ENCODE assay signal across 16 cellular contexts in genomic region chr9:75454891-75455290, GRCh38.
DNase-seq lines count a peak whose midpoint lies in the region; ATAC-seq, FAIRE-seq and TF ChIP-seq lines count a peak whose summit lies in the region.
"Had no signal": no experiment of that assay in that cellular context is flagged by ENCODE, and none has a peak within 500 bp of the region (broad histone marks: within the 10 kb centered on the region; RNA-seq: fewer than 3 reads in every experiment).

No MANE protein-coding gene starts in this region.

- peak overlapping the region; percentile 53; the same call in 1 of the 2 replicates for H2BK5ac ChIP-seq in H1 (ENCODE audit: low read depth, low read length)

- H3K4me2 ChIP-seq in Karpas-422 (ENCODE audit: low read depth, low read length, poor library complexity, severe bottlenecking) (peak overlapping the region; percentile 8), H1 (ENCODE audit: insufficient read depth in 1 of 2, low read depth in 2 of 2, low read length in 2 of 2) (no peak overlapping the region)
- H3K4me2 ChIP-seq: GM23338 had no signal

- H3K56ac ChIP-seq in H1 (replicated peaks; ENCODE audit: insufficient read length, low read depth, low read length), result no peak overlapping the region

- no peak overlapping the region; the same call in 1 of the 2 replicates for H2BK15ac ChIP-seq in H1 (ENCODE audit: low read length)

- no peak overlapping the region for H4K8ac ChIP-seq in H1 (ENCODE audit: extremely low read depth, insufficient read depth, low read length)

- H3K4me1 ChIP-seq in Karpas-422 (ENCODE audit: low read length), result peaks cover 37% of the 10 kb centered on the region
- H3K4me1 ChIP-seq in H1 (replicated peaks in 1 of 4; ENCODE audit: control insufficient read depth in 3 of 4, insufficient read depth in 4 of 4, low read length in 3 of 4), result peaks cover 0 to 13% (median 5%) of the 10 kb centered on the region in 4 experiments; a peak in 3 of 7 replicates
- H3K4me1 ChIP-seq in gastrocnemius medialis, result peaks cover 0 to 9% of the 10 kb centered on the region in 2 donors
- H3K4me1 ChIP-seq in testis, result no peaks in the 10 kb centered on the region

- no peak overlapping the region for H3K23ac ChIP-seq in H1 (ENCODE audit: insufficient read length)

- H3K9me3 ChIP-seq in Karpas-422 (ENCODE audit: low read length), result no peaks in the 10 kb centered on the region
- no peaks in the 10 kb centered on the region for H3K9me3 ChIP-seq in H1 (ENCODE audit: insufficient read depth in 2 of 2, low read depth in 1 of 2, low read length in 1 of 2)
- no peaks in the 10 kb centered on the region for H3K9me3 ChIP-seq in gastrocnemius medialis
- no peaks in the 10 kb centered on the region for H3K9me3 ChIP-seq in testis

- no peak overlapping the region for H3K4me3 ChIP-seq in Karpas-422 (ENCODE audit: low read length)
- no peak overlapping the region for H3K4me3 ChIP-seq in H1 (ENCODE audit: extremely low read depth in 1 of 4, insufficient read depth in 2 of 4, low read depth in 3 of 4, low read length in 4 of 4)
- no peak overlapping the region for H3K4me3 ChIP-seq in gastrocnemius medialis
- no peak overlapping the region for H3K4me3 ChIP-seq in testis
- H3K4me3 ChIP-seq: GM23338 had no signal

- H3K18ac ChIP-seq in H1 (ENCODE audit: extremely low read depth, low read length), result no peak overlapping the region

- no peak for ATAC-seq in gastrocnemius medialis
- ATAC-seq: CD8-positive, alpha-beta T cell; GM23338; HCT116 had no signal

- TF ChIP-seq EP300 in H1 (IDR thresholded peaks at IDR 0.05; ENCODE audit: borderline replicate concordance in 1 of 2, low read depth in 2 of 2, low read length in 2 of 2), result no peak

- peak overlapping the region; percentile 96; the same call in 1 of the 2 replicates for H2BK20ac ChIP-seq in H1 (ENCODE audit: low read length)

- no peaks in the 10 kb centered on the region for H3K23me2 ChIP-seq in H1 (ENCODE audit: low read depth, low read length)

- H4K20me1 ChIP-seq in Karpas-422 (ENCODE audit: insufficient read depth, low read depth, low read length) (no peaks in the 10 kb centered on the region), H1 (replicated peaks in 1 of 2; ENCODE audit: control insufficient read depth in 1 of 2, insufficient read depth in 2 of 2, low read length in 2 of 2) (no peaks in the 10 kb centered on the region)

- in situ Hi-C loops in gastrocnemius medialis (cut with MboI; ENCODE audit: low sequenced_read_pairs in 4 of 4), result no loop called here

- no peak for TF ChIP-seq CTCF in H1 (IDR thresholded peaks at IDR 0.05; ENCODE audit: control extremely low read depth in 1 of 3, insufficient read depth in 1 of 3, low read depth in 1 of 3, low read length in 3 of 3)
- TF ChIP-seq CTCF in gastrocnemius medialis (IDR thresholded peaks at IDR 0.05 in 4 of 5, conservative IDR thresholded peaks at IDR 0.05 in 1 of 5), result no peak
- TF ChIP-seq CTCF in testis (IDR thresholded peaks at IDR 0.05), result no peak

- TF ChIP-seq POLR2A in H1 (IDR thresholded peaks at IDR 0.05; ENCODE audit: control extremely low read depth in 1 of 2, low read depth in 2 of 2, low read length in 2 of 2) (no peak), gastrocnemius medialis (IDR thresholded peaks at IDR 0.05) (no peak), testis (IDR thresholded peaks at IDR 0.05) (no peak)

- H3K27ac ChIP-seq in Karpas-422 (ENCODE audit: low read length), result no peak overlapping the region
- no peak overlapping the region for H3K27ac ChIP-seq in H1 (ENCODE audit: low read depth, low read length)
- H3K27ac ChIP-seq in gastrocnemius medialis, result peak overlapping the region; percentile 41 to 59 (median 52)
- H3K27ac ChIP-seq in testis, result no peak overlapping the region
- H3K27ac ChIP-seq: HL-60 had no signal

- CTCF ChIA-PET in H1 (lab: Charles Lee; ENCODE audit: partially characterized antibody), result no interaction called here

- FAIRE-seq in H1 (lab: Jason Lieb, UNC), result no peak
- FAIRE-seq: A204.1 had no signal

- POLR2A ChIA-PET in H1 (lab: Charles Lee; ENCODE audit: partially characterized antibody), result no interaction called here

- H3K9me2 ChIP-seq in Karpas-422 (replicated peaks; ENCODE audit: insufficient read depth, low read length), result no peaks in the 10 kb centered on the region

- no peak overlapping the region for H4K5ac ChIP-seq in H1 (ENCODE audit: insufficient read length, low read depth, low read length)

- H3K9ac ChIP-seq in Karpas-422 (ENCODE audit: low read length) (no peak overlapping the region), H1 (replicated peaks in 1 of 4; ENCODE audit: extremely low read depth in 1 of 4, low read depth in 3 of 4, low read length in 3 of 4) (no peak overlapping the region)

- H2BK120ac ChIP-seq in H1 (replicated peaks; ENCODE audit: low read depth, low read length), result peak overlapping the region; percentile 81

- intact Hi-C loops in gastrocnemius medialis (cut with DNase I; ENCODE audit: low total_unique reads) (loop anchor here (5.0 kb wide), 1 partner anchor 78 kb away; no protein-coding TSS in a partner anchor), testis (cut with DNase I; ENCODE audit: low total_unique reads) (no loop called here)

- H2AFZ ChIP-seq in Karpas-422 (ENCODE audit: low read length) (no peak overlapping the region), H1 (ENCODE audit: low read length) (no peak overlapping the region)
- H2AFZ ChIP-seq: GM23338 had no signal

- H3K36me3 ChIP-seq in Karpas-422 (ENCODE audit: insufficient read depth, low read length) (no peaks in the 10 kb centered on the region), H1 (ENCODE audit: control insufficient read depth in 2 of 4, insufficient read depth in 4 of 4, low read length in 3 of 4) (no peaks in the 10 kb centered on the region), gastrocnemius medialis (no peaks in the 10 kb centered on the region), testis (ENCODE audit: low read depth, missing control alignments) (no peaks in the 10 kb centered on the region)

- H3K79me2 ChIP-seq in Karpas-422 (ENCODE audit: low read length), result no peaks in the 10 kb centered on the region
- no peaks in the 10 kb centered on the region for H3K79me2 ChIP-seq in H1 (ENCODE audit: control insufficient read depth in 1 of 2, insufficient read depth in 2 of 2, low read length in 2 of 2)

- no peak overlapping the region for H2AK5ac ChIP-seq in H1 (ENCODE audit: low read depth, low read length)

- peak overlapping the region; percentile 46 for H4K91ac ChIP-seq in H1 (replicated peaks; ENCODE audit: insufficient read length, low read length)

- TF ChIP-seq RAD21 in H1 (IDR thresholded peaks at IDR 0.05 in 1 of 2, conservative IDR thresholded peaks at IDR 0.05 in 1 of 2; ENCODE audit: low read depth in 2 of 2, low read length in 2 of 2), result no peak

- H3K14ac ChIP-seq in H1 (ENCODE audit: insufficient read length), result no peak overlapping the region

- peak overlapping the region; percentile 18; the same call in 1 of the 2 replicates for H2BK12ac ChIP-seq in H1 (ENCODE audit: low read depth, low read length)

- no peak for DNase-seq in Karpas-422
- no peak for DNase-seq in H1 (ENCODE audit: low read depth in 1 of 2, low spot score in 2 of 2)
- no peak for DNase-seq in gastrocnemius medialis
- no peak for DNase-seq in activated CD4-positive, alpha-beta T cell treated with anti-CD3 and anti-CD28 coated beads, Interleukin-2, amount 50 U/mL, for 1 hour
- no peak for DNase-seq in testis
- no peak for DNase-seq in KG1 (lab: John Stamatoyannopoulos, UW)
- DNase-seq: AML-193; Calu3; CD8-positive, alpha-beta T cell; GF-D8; H7; HFFc6 had no signal

- H3K27me3 ChIP-seq in Karpas-422 (ENCODE audit: low read length) (no peaks in the 10 kb centered on the region), H1 (replicated peaks in 1 of 4; ENCODE audit: control insufficient read depth in 3 of 4, extremely low read depth in 1 of 4, insufficient read depth in 3 of 4, low read length in 3 of 4) (peaks cover 0 to 3% (median 0%) of the 10 kb centered on the region in 4 experiments; a peak in 2 of 7 replicates), gastrocnemius medialis (no peaks in the 10 kb centered on the region), testis (no peaks in the 10 kb centered on the region)

- H3K79me1 ChIP-seq in H1 (ENCODE audit: low read depth, low read length), result no peaks in the 10 kb centered on the region

- whole genome bisulfite sequencing in H1 (ENCODE audit: extremely low coverage in 1 of 2, insufficient coverage in 1 of 2, insufficient read length in 1 of 2, insufficient replicate concordance in 2 of 2, low coverage in 1 of 2, low lambda C conversion rate in 2 of 2, missing lambda C conversion rate in 1 of 2), 2 experiments, result 100% methylated on average over 2 of the region's 2 CpGs; no CpG with 5 or more reads in 1 of the 2 experiments
- 97 to 98% methylated on average over 2 of the region's 2 CpGs for WGBS in testis, 2 donors

- no peak overlapping the region for H3K4ac ChIP-seq in H1 (replicated peaks; ENCODE audit: insufficient read length, low read depth, low read length)

TF ChIP-seq in H1, 55 proteins besides CTCF, POLR2A, EP300 and RAD21:
- no peak for TF ChIP-seq KDM5A (IDR thresholded peaks at IDR 0.05; ENCODE audit: low read length)
- no peak for TF ChIP-seq RBBP5 (IDR thresholded peaks at IDR 0.05; ENCODE audit: borderline replicate concordance, low read depth, low read length)
- TF ChIP-seq JUN (IDR thresholded peaks at IDR 0.05; ENCODE audit: low read depth, low read length), result no peak
- TF ChIP-seq TBP (IDR thresholded peaks at IDR 0.05; ENCODE audit: low read depth, low read length), result no peak
- TF ChIP-seq, protein P1, sequence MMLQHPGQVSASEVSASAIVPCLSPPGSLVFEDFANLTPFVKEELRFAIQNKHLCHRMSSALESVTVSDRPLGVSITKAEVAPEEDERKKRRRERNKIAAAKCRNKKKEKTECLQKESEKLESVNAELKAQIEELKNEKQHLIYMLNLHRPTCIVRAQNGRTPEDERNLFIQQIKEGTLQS (IDR thresholded peaks at IDR 0.05; ENCODE audit: insufficient read depth, low read depth, low read length), result no peak
- no peak for TF ChIP-seq SUZ12 (IDR thresholded peaks at IDR 0.05; ENCODE audit: low read length)
- no peak for TF ChIP-seq HDAC2 (IDR thresholded peaks at IDR 0.05; ENCODE audit: borderline replicate concordance in 1 of 2, low read depth in 2 of 2, low read length in 2 of 2)
- TF ChIP-seq POU5F1 (IDR thresholded peaks at IDR 0.05; ENCODE audit: low read depth, low read length), result no peak
- TF ChIP-seq RNF2 (IDR thresholded peaks at IDR 0.05; ENCODE audit: borderline replicate concordance, low read depth, low read length, missing control alignments, poor library complexity, severe bottlenecking), result no peak
TF ChIP-seq in H1: peak in this region for 0.

Comparison
In these comparisons a context has a peak if more than half of its experiments do, and no peak if none do; other contexts are left out.
1. H3K27ac ChIP-seq: peak in gastrocnemius medialis (4 of 4); none in Karpas-422 (single experiment), H1 (single experiment) and testis (0 of 2).